ENCODE assay signal across 8 cellular contexts in genomic region chr6:158031445-158032353, GRCh38. TPM values are rescaled to one million over a fixed set of nuclear protein-coding genes. Genes with fewer than 3 reads are reported as not detected.
A peak's percentile ranks its signal among the peaks of the same experiment; 100 is the strongest.
DNase-seq lines count a peak whose midpoint lies in the region; ATAC-seq and TF ChIP-seq lines count a peak whose summit lies in the region.

No MANE protein-coding gene starts in this region.

- POLR2A ChIA-PET in activated CD4-positive, alpha-beta memory T cell treated with anti-CD3 and anti-CD28 coated beads for 36 hours (lab: Charles Lee): interaction anchor here (1.2 kb wide), 1 partner anchor 10 kb away, joined by 3 read pairs; no protein-coding TSS in a partner anchor

- peaks cover 24% of the 10 kb centered on the region for H3K4me1 Mint-ChIP-seq in activated CD4-positive, alpha-beta memory T cell treated with anti-CD3 and anti-CD28 coated beads for 36 hours (ENCODE audit: low read depth)

- H3K4me3 ChIP-seq in GM12865 (ENCODE audit: low read depth, low read length) (no peak overlapping the region), psoas muscle (no peak overlapping the region)

- 42 to 50% (median 43%) methylated on average over 19 of the region's 19 CpGs for WGBS in psoas muscle, 3 donors

- H3K4me1 ChIP-seq in psoas muscle: peaks cover 17% of the 10 kb centered on the region
- peaks cover 9% of the 10 kb centered on the region for H3K4me1 ChIP-seq in foreskin keratinocyte

- H3K27me3 Mint-ChIP-seq in activated CD4-positive, alpha-beta memory T cell treated with anti-CD3 and anti-CD28 coated beads for 36 hours: no peaks in the 10 kb centered on the region

- H3K27me3 ChIP-seq in psoas muscle (ENCODE audit: insufficient read depth in 3 of 3, low read length in 2 of 3) (no peaks in the 10 kb centered on the region), foreskin keratinocyte (no peaks in the 10 kb centered on the region)

- H3K36me3 Mint-ChIP-seq in activated CD4-positive, alpha-beta memory T cell treated with anti-CD3 and anti-CD28 coated beads for 36 hours: peaks cover 33% of the 10 kb centered on the region

- intact Hi-C loops in activated CD4-positive, alpha-beta memory T cell treated with anti-CD3 and anti-CD28 coated beads for 36 hours (cut with micrococcal nuclease): no loop called here
- intact Hi-C loops in psoas muscle (cut with DNase I): loop anchor here in 1 of 2 donors (5.0 kb wide), 1 partner anchor 36 kb away; no protein-coding TSS in a partner anchor

- DNase-seq in GM12865 (ENCODE audit: low read depth) (peak; percentile 64), HUDEP-2 (lab: John Stamatoyannopoulos, UW; ENCODE audit: unreplicated experiment in 76 of 76) (peak in 64 of 76 experiments; percentile 16 to 85 (median 62)), fibroblast of gingiva (ENCODE audit: low read depth) (peak; percentile 87), psoas muscle (peak; percentile 70 to 84), NCI-H1417 treated with DMSO at 0.1 percent for 48 hours (lab: John Stamatoyannopoulos, UW) (no peak), HuH-7.5 (ENCODE audit: low spot score) (no peak), foreskin keratinocyte (no peak)
- peak; percentile 34 for DNase-seq in activated CD4-positive, alpha-beta memory T cell treated with anti-CD3 and anti-CD28 coated beads for 36 hours

- no peaks in the 10 kb centered on the region for H3K9me3 ChIP-seq in psoas muscle

- TF ChIP-seq CTCF in GM12865 (IDR thresholded peaks at IDR 0.05; ENCODE audit: insufficient read depth, low read depth, low read length, missing control alignments) (no peak), psoas muscle (IDR thresholded peaks at IDR 0.05) (no peak), foreskin keratinocyte (conservative IDR thresholded peaks at IDR 0.05) (no peak)

- H3K27ac ChIP-seq in psoas muscle (peak overlapping the region; percentile 23), foreskin keratinocyte (no peak overlapping the region)

- H3K4me3 Mint-ChIP-seq in activated CD4-positive, alpha-beta memory T cell treated with anti-CD3 and anti-CD28 coated beads for 36 hours: no peak overlapping the region

- ATAC-seq in psoas muscle (peak; percentile 43 to 70 (median 63)), foreskin keratinocyte (no peak)

- CTCF ChIA-PET in activated CD4-positive, alpha-beta memory T cell treated with anti-CD3 and anti-CD28 coated beads for 36 hours (lab: Charles Lee): interaction anchor here (0.6 to 1.4 kb wide), 2 partner anchors 16 to 18 kb away, joined by 3 to 4 read pairs; no protein-coding TSS in a partner anchor

- no peaks in the 10 kb centered on the region for H3K9me3 Mint-ChIP-seq in activated CD4-positive, alpha-beta memory T cell treated with anti-CD3 and anti-CD28 coated beads for 36 hours

- H3K27ac Mint-ChIP-seq in activated CD4-positive, alpha-beta memory T cell treated with anti-CD3 and anti-CD28 coated beads for 36 hours: peak overlapping the region; percentile 7

- H3K36me3 ChIP-seq in psoas muscle (ENCODE audit: insufficient read depth in 1 of 2, low read depth in 1 of 2): peaks cover 0 to 5% of the 10 kb centered on the region in 2 donors

RNA-seq across cellular contexts. Expression of gene SYNJ2, which starts 50.0 kb away (rescaled TPM):
- 10 to 100 TPM; 32.2 to 32.3 TPM for total RNA-seq in activated CD4-positive, alpha-beta memory T cell treated with anti-CD3 and anti-CD28 coated beads for 36 hours
- 10 to 100 TPM in 2 of 4 donors, 1 to 10 TPM in 2; 2.6 to 30.2 (median 12.4) TPM for total RNA-seq in psoas muscle
- 1 to 10 TPM; 3.2 to 8.1 (median 6.1) TPM for polyA plus RNA-seq in psoas muscle
- 15.7 and 16.2 TPM in 2 replicates for total RNA-seq in foreskin keratinocyte
- polyA plus RNA-seq in foreskin keratinocyte: 8.6 and 11.1 TPM in 2 replicates

Comparison
In these comparisons a context has a peak if more than half of its experiments do, and no peak if none do; other contexts are left out.
1. DNase-seq: peak in GM12865 (single experiment), HUDEP-2 (64 of 76), activated CD4-positive, alpha-beta memory T cell treated with anti-CD3 and anti-CD28 coated beads for 36 hours (single experiment), fibroblast of gingiva (single experiment) and psoas muscle (2 of 2); none in NCI-H1417 treated with DMSO at 0.1 percent for 48 hours (single experiment), HuH-7.5 (single experiment) and foreskin keratinocyte (0 of 2).